ENCODE assay signal across 23 cellular contexts in genomic region chr1:53891021-53891420, GRCh38. TPM values are rescaled to one million over a fixed set of nuclear protein-coding genes. Genes with fewer than 3 reads are reported as not detected.
A peak's percentile ranks its signal among the peaks of the same experiment; 100 is the strongest.
DNase-seq lines count a peak whose midpoint lies in the region; ATAC-seq and TF ChIP-seq lines count a peak whose summit lies in the region.
"Had no signal": no experiment of that assay in that cellular context is flagged by ENCODE, and none has a peak within 500 bp of the region (broad histone marks: within the 10 kb centered on the region; RNA-seq: fewer than 3 reads in every experiment).

No MANE protein-coding gene starts in this region.

- H3K4me3 ChIP-seq in KMS-11 (IDR thresholded peaks at IDR 0.05; ENCODE audit: insufficient read depth, low read depth, low read length) = no peak overlapping the region

- H3K27ac ChIP-seq in KMS-11 = no peak overlapping the region

- no peak for ATAC-seq in activated T-cell treated with anti-CD3 and anti-CD28 coated beads, Interleukin-2, amount 50 U/mL, for 72 hours (replicated peaks in 1 of 2)
- ATAC-seq in activated naive CD8-positive, alpha-beta T cell treated with anti-CD3 and anti-CD28 coated beads, Interleukin-2, amount 50 U/mL, for 24 hours = no peak
- ATAC-seq in natural killer cell = no peak
- ATAC-seq in GM21825 (IDR thresholded peaks at IDR 0.05; ENCODE audit: unreplicated experiment) = no peak
- no peak for ATAC-seq in GM21576 (IDR thresholded peaks at IDR 0.05; ENCODE audit: unreplicated experiment)
- ATAC-seq: activated CD8-positive, alpha-beta memory T cell treated with anti-CD3 and anti-CD28 coated beads, Interleukin-2, amount 10 ng/mL, durations not matched to agents 7 days and 5 days had no signal

- no peak overlapping the region for H2AFZ ChIP-seq in KMS-11 (ENCODE audit: low read depth)

- H3K9me3 Mint-ChIP-seq in activated T-cell treated with anti-CD3 and anti-CD28 coated beads, Interleukin-2, amount 50 U/mL, for 72 hours = no peaks in the 10 kb centered on the region
- H3K9me3 Mint-ChIP-seq in activated naive CD8-positive, alpha-beta T cell treated with anti-CD3 and anti-CD28 coated beads, Interleukin-2, amount 50 U/mL, for 24 hours = no peaks in the 10 kb centered on the region
- H3K9me3 Mint-ChIP-seq in natural killer cell = no peaks in the 10 kb centered on the region
- H3K9me3 Mint-ChIP-seq: activated CD4-positive, alpha-beta T cell treated with anti-CD3 and anti-CD28 coated beads, Interleukin-2, amount 10 ng/mL, durations not matched to agents 24 days and 14 days; activated T-helper 2 cell treated with anti-CD3 and anti-CD28 coated beads, Interferon-gamma antibody, Interleukin-2, Interleukin-4, amounts not matched to agents 10 μg/mL and 5 μg/mL and 100 μg/mL, durations not matched to agents 14 hours and 24 hours and 36 hours had no signal

- no peaks in the 10 kb centered on the region for H3K79me2 ChIP-seq in KMS-11 (ENCODE audit: insufficient read depth, low read depth)

- in situ Hi-C loops in GM13977 (cut with MboI; ENCODE audit: low pct_unique_long_range_greater_than_20kb, low sequenced_read_pairs, unreplicated experiment) = no loop called here

- H3K4me3 Mint-ChIP-seq in activated T-cell treated with anti-CD3 and anti-CD28 coated beads, Interleukin-2, amount 50 U/mL, for 72 hours = peak overlapping the region; percentile 90 to 98
- peak overlapping the region; percentile 96 for H3K4me3 Mint-ChIP-seq in activated naive CD8-positive, alpha-beta T cell treated with anti-CD3 and anti-CD28 coated beads, Interleukin-2, amount 50 U/mL, for 24 hours
- H3K4me3 Mint-ChIP-seq in natural killer cell = peak overlapping the region; percentile 97

- H3K4me1 Mint-ChIP-seq in activated T-cell treated with anti-CD3 and anti-CD28 coated beads, Interleukin-2, amount 50 U/mL, for 72 hours (ENCODE audit: low read depth) = peaks cover 54% of the 10 kb centered on the region
- peaks cover 43% of the 10 kb centered on the region for H3K4me1 Mint-ChIP-seq in activated naive CD8-positive, alpha-beta T cell treated with anti-CD3 and anti-CD28 coated beads, Interleukin-2, amount 50 U/mL, for 24 hours
- H3K4me1 Mint-ChIP-seq in natural killer cell = peaks cover 30 to 36% of the 10 kb centered on the region in 2 donors

- H3K27ac Mint-ChIP-seq in activated T-cell treated with anti-CD3 and anti-CD28 coated beads, Interleukin-2, amount 50 U/mL, for 72 hours = no peak overlapping the region
- no peak overlapping the region for H3K27ac Mint-ChIP-seq in activated naive CD8-positive, alpha-beta T cell treated with anti-CD3 and anti-CD28 coated beads, Interleukin-2, amount 50 U/mL, for 24 hours
- peak overlapping the region; percentile 92 to 95 for H3K27ac Mint-ChIP-seq in natural killer cell

- H3K9ac ChIP-seq in KMS-11 = no peak overlapping the region

- TF ChIP-seq CTCF in KMS-11 (conservative IDR thresholded peaks at IDR 0.05; ENCODE audit: low read depth, low read length) (no peak), natural killer cell (IDR thresholded peaks at IDR 0.05) (no peak), GM13977 (IDR thresholded peaks at IDR 0.05; ENCODE audit: extremely low read depth, insufficient read depth, missing control alignments) (no peak)

- peak overlapping the region; percentile 89; the same call in 1 of the 2 replicates for H3K4me2 ChIP-seq in KMS-11

- H3K4me1 ChIP-seq in KMS-11 (ENCODE audit: low read depth, poor library complexity, severe bottlenecking) = peaks cover 18% of the 10 kb centered on the region
- H3K4me1 ChIP-seq: A549 had no signal

- DNase-seq in activated T-cell treated with anti-CD3 and anti-CD28 coated beads, Interleukin-2, amount 50 U/mL, for 72 hours = no peak
- DNase-seq in activated T-cell treated with anti-CD3 and anti-CD28 coated beads, Interleukin-2, amount 50 U/mL, for 48 hours = no peak
- DNase-seq in activated naive CD8-positive, alpha-beta T cell treated with anti-CD3 and anti-CD28 coated beads, Interleukin-2, amount 50 U/mL, for 24 hours = no peak
- DNase-seq in natural killer cell (no peak), GM13977 (ENCODE audit: low spot score) (no peak)
- DNase-seq: activated CD4-positive, alpha-beta T cell treated with anti-CD3 and anti-CD28 coated beads, Interleukin-2, amount 10 ng/mL, durations not matched to agents 24 days and 14 days; activated CD8-positive, alpha-beta memory T cell treated with anti-CD3 and anti-CD28 coated beads, Interleukin-2, amount 10 ng/mL, durations not matched to agents 7 days and 5 days; Calu3; islet precursor cell; left ventricle myocardium inferior; NCI-H1930; NCI-H524; pancreas; SHP77; T-helper 9 cell; transverse colon had no signal

- peaks cover 12% of the 10 kb centered on the region for H3K27me3 Mint-ChIP-seq in activated T-cell treated with anti-CD3 and anti-CD28 coated beads, Interleukin-2, amount 50 U/mL, for 72 hours (ENCODE audit: low read depth)
- H3K27me3 Mint-ChIP-seq in activated naive CD8-positive, alpha-beta T cell treated with anti-CD3 and anti-CD28 coated beads, Interleukin-2, amount 50 U/mL, for 24 hours = peaks cover 7% of the 10 kb centered on the region
- H3K27me3 Mint-ChIP-seq in natural killer cell (ENCODE audit: low read depth in 2 of 2) = peaks cover 0 to 8% of the 10 kb centered on the region in 2 donors
- H3K27me3 Mint-ChIP-seq: activated CD4-positive, alpha-beta T cell treated with anti-CD3 and anti-CD28 coated beads, Interleukin-2, amount 10 ng/mL, durations not matched to agents 24 days and 14 days had no signal

- H3K27me3 ChIP-seq in KMS-11 (ENCODE audit: insufficient read depth, low read depth) = no peaks in the 10 kb centered on the region
- H3K27me3 ChIP-seq: pancreas, transverse colon had no signal

- intact Hi-C loops in natural killer cell (cut with micrococcal nuclease) = no loop called here

- peaks cover 2 to 7% of the 10 kb centered on the region in 2 donors for H3K36me3 Mint-ChIP-seq in activated T-cell treated with anti-CD3 and anti-CD28 coated beads, Interleukin-2, amount 50 U/mL, for 72 hours (ENCODE audit: insufficient read depth in 2 of 2)
- H3K36me3 Mint-ChIP-seq in activated naive CD8-positive, alpha-beta T cell treated with anti-CD3 and anti-CD28 coated beads, Interleukin-2, amount 50 U/mL, for 24 hours (ENCODE audit: low read depth) = peaks cover 3% of the 10 kb centered on the region
- no peaks in the 10 kb centered on the region for H3K36me3 Mint-ChIP-seq in natural killer cell

- H4K20me1 ChIP-seq in KMS-11 (ENCODE audit: insufficient read depth) = no peaks in the 10 kb centered on the region

- no peaks in the 10 kb centered on the region for H3K36me3 ChIP-seq in KMS-11 (ENCODE audit: insufficient read depth)
- H3K36me3 ChIP-seq: pancreas had no signal

RNA-seq across cellular contexts. Expression of gene YIPF1, which starts 1.4 kb away (rescaled TPM):
- 10 to 100 TPM; 33.7 to 48.5 TPM for total RNA-seq in activated T-cell treated with anti-CD3 and anti-CD28 coated beads, Interleukin-2, amount 50 U/mL, for 72 hours
- 10 to 100 TPM; 13.2 to 20.8 (median 18.0) TPM for total RNA-seq in natural killer cell

RNA-seq across cellular contexts. Expression of gene DIO1, which starts 3.0 kb away (rescaled TPM):
- total RNA-seq in activated T-cell treated with anti-CD3 and anti-CD28 coated beads, Interleukin-2, amount 50 U/mL, for 72 hours = not detected
- total RNA-seq in natural killer cell = not detected
- total RNA-seq: activated CD4-positive, alpha-beta T cell treated with anti-CD3 and anti-CD28 coated beads, Interleukin-2, amount 10 ng/mL, durations not matched to agents 24 days and 14 days; activated CD8-positive, alpha-beta memory T cell treated with anti-CD3 and anti-CD28 coated beads, Interleukin-2, amount 10 ng/mL, durations not matched to agents 7 days and 5 days; activated T-helper 2 cell treated with anti-CD3 and anti-CD28 coated beads, Interferon-gamma antibody, Interleukin-2, Interleukin-4, amounts not matched to agents 10 μg/mL and 5 μg/mL and 100 μg/mL, durations not matched to agents 14 hours and 24 hours and 36 hours; Calu3; glomerular endothelial cell; H4; left ventricle myocardium inferior; pancreas; transverse colon had no signal

RNA-seq across cellular contexts. Expression of gene NDC1, which starts 52.9 kb away (rescaled TPM):
- total RNA-seq in activated T-cell treated with anti-CD3 and anti-CD28 coated beads, Interleukin-2, amount 50 U/mL, for 72 hours = 10 to 100 TPM; 17.1 to 22.8 TPM
- total RNA-seq in natural killer cell = 1 to 10 TPM; 4.3 to 6.3 (median 5.2) TPM

RNA-seq across cellular contexts. Expression of gene IFT25, which starts 54.5 kb away (rescaled TPM):
- 10 to 100 TPM; 59.6 to 68.3 TPM for total RNA-seq in activated T-cell treated with anti-CD3 and anti-CD28 coated beads, Interleukin-2, amount 50 U/mL, for 72 hours
- total RNA-seq in natural killer cell = 10 to 100 TPM; 41.5 to 54.6 (median 41.6) TPM

RNA-seq across cellular contexts. Expression of gene LRRC42, which starts 55.1 kb away (rescaled TPM):
- total RNA-seq in activated T-cell treated with anti-CD3 and anti-CD28 coated beads, Interleukin-2, amount 50 U/mL, for 72 hours = 10 to 100 TPM; 39.0 to 40.3 TPM
- total RNA-seq in natural killer cell = 10 to 100 TPM in 2 of 3 donors, 1 to 10 TPM in 1; 8.9 to 11.1 (median 10.0) TPM

Comparison
In these comparisons a context has a peak if more than half of its experiments do, and no peak if none do; other contexts are left out.
1. H3K27ac Mint-ChIP-seq: peak in natural killer cell (2 of 2); none in activated T-cell treated with anti-CD3 and anti-CD28 coated beads, Interleukin-2, amount 50 U/mL, for 72 hours (single experiment) and activated naive CD8-positive, alpha-beta T cell treated with anti-CD3 and anti-CD28 coated beads, Interleukin-2, amount 50 U/mL, for 24 hours (single experiment).
2. Peak in every context shown above with its lines, with median percentiles within 50 percentile points of each other: H3K4me3 Mint-ChIP-seq.